Comparison of ENCODE assay signal across 9 cellular contexts in genomic region chr20:5845686-5846651, GRCh38.
DNase-seq lines count a peak whose midpoint lies in the region; ATAC-seq and TF ChIP-seq lines count a peak whose summit lies in the region.
"Had no signal": no experiment of that assay in that cellular context is flagged by ENCODE, and none has a peak within 500 bp of the region (broad histone marks: within the 10 kb centered on the region; RNA-seq: fewer than 3 reads in every experiment).

No MANE protein-coding gene starts in this region.

- H3K4me3 ChIP-seq in OCI-LY3 (ENCODE audit: low read length) (0 out of 2 replicates have a peak overlapping the region, but pooled peaks have one; percentile 10), fibroblast of lung (replicated peaks in 1 of 4; ENCODE audit: control extremely low read depth in 1 of 4, insufficient read depth in 1 of 4, low read depth in 3 of 4, low read length in 4 of 4) (peak overlapping the region in 1 of 4 experiments; percentile 12), subcutaneous abdominal adipose tissue (ENCODE audit: low read depth in 1 of 5, low read length in 5 of 5) (peak overlapping the region in 4 of 5 donors; percentile 7 to 33 (median 15)), right cardiac atrium (ENCODE audit: low read length) (no peak overlapping the region)

- intact Hi-C loops in activated CD4-positive, alpha-beta T cell treated with anti-CD3 and anti-CD28 coated beads, Interleukin-2, amount 10 ng/mL, durations not matched to agents 24 days and 14 days (cut with micrococcal nuclease), result loop anchor here (2.0 to 10.0 kb wide), 3 partner anchors 73 to 721 kb away; partner anchors contain the start of gene CDS2
- intact Hi-C loops in right cardiac atrium (cut with DNase I) (no loop called here), natural killer cell (cut with micrococcal nuclease) (no loop called here)

- H3K9me3 ChIP-seq in OCI-LY3 (ENCODE audit: insufficient read depth, low read length), result no peaks in the 10 kb centered on the region
- no peaks in the 10 kb centered on the region for H3K9me3 ChIP-seq in fibroblast of lung (ENCODE audit: control insufficient read depth, insufficient read depth, low read depth, low read length)
- no peaks in the 10 kb centered on the region for H3K9me3 ChIP-seq in subcutaneous abdominal adipose tissue (ENCODE audit: control insufficient read depth in 5 of 5, low read length in 5 of 5)
- no peaks in the 10 kb centered on the region for H3K9me3 ChIP-seq in right cardiac atrium (ENCODE audit: control insufficient read depth, low read length)

- DNase-seq in activated CD4-positive, alpha-beta T cell treated with anti-CD3 and anti-CD28 coated beads, Interleukin-2, amount 10 ng/mL, durations not matched to agents 24 days and 14 days, result peak; percentile 62
- DNase-seq in activated CD4-positive, alpha-beta T cell treated with anti-CD3 and anti-CD28 coated beads for 4 hours, result no peak
- DNase-seq in fibroblast of lung (ENCODE audit: low read depth in 2 of 2) (peak; percentile 34 to 73), right cardiac atrium (no peak), natural killer cell (no peak)

- peaks cover 6% of the 10 kb centered on the region for H3K36me3 ChIP-seq in OCI-LY3 (replicated peaks; ENCODE audit: low read depth, low read length)
- H3K36me3 ChIP-seq in fibroblast of lung (ENCODE audit: control insufficient read depth, insufficient read depth, low read length), result no peaks in the 10 kb centered on the region
- no peaks in the 10 kb centered on the region for H3K36me3 ChIP-seq in subcutaneous abdominal adipose tissue (ENCODE audit: control insufficient read depth in 5 of 5, insufficient read depth in 5 of 5, low read length in 5 of 5)

- H3K4me1 ChIP-seq in OCI-LY3 (ENCODE audit: low read length), result peaks cover 69% of the 10 kb centered on the region
- peaks cover 5% of the 10 kb centered on the region for H3K4me1 ChIP-seq in fibroblast of lung (ENCODE audit: control insufficient read depth, extremely low read depth, insufficient read depth, low read length)
- H3K4me1 ChIP-seq in subcutaneous abdominal adipose tissue (ENCODE audit: control insufficient read depth in 5 of 5, insufficient read depth in 5 of 5, low read length in 5 of 5), result peaks cover 0 to 13% (median 3%) of the 10 kb centered on the region in 5 donors
- peaks cover 1% of the 10 kb centered on the region for H3K4me1 ChIP-seq in right cardiac atrium (ENCODE audit: control insufficient read depth, insufficient read depth, low read length)

- H3K27me3 ChIP-seq in OCI-LY3 (ENCODE audit: low read depth, low read length) (peaks cover 27% of the 10 kb centered on the region), fibroblast of lung (ENCODE audit: control insufficient read depth, insufficient read depth, low read length) (no peaks in the 10 kb centered on the region), subcutaneous abdominal adipose tissue (ENCODE audit: control insufficient read depth in 5 of 5, insufficient read depth in 4 of 5, low read length in 5 of 5) (no peaks in the 10 kb centered on the region), right cardiac atrium (ENCODE audit: control insufficient read depth, insufficient read depth) (no peaks in the 10 kb centered on the region)

- ATAC-seq in GM18520 (IDR thresholded peaks at IDR 0.05; ENCODE audit: unreplicated experiment) (no peak), right cardiac atrium (no peak), natural killer cell (no peak)

- peaks cover 14% of the 10 kb centered on the region; the same call in 1 of the 2 replicates for H4K20me1 ChIP-seq in OCI-LY3 (ENCODE audit: insufficient read depth, low read length)
- no peaks in the 10 kb centered on the region for H4K20me1 ChIP-seq in fibroblast of lung (ENCODE audit: control insufficient read depth, extremely low read depth, insufficient read depth, low read length)

- H3K27ac ChIP-seq in OCI-LY3 (ENCODE audit: low read length), result no peak overlapping the region
- H3K27ac ChIP-seq in fibroblast of lung (ENCODE audit: insufficient read depth, low read length), result no peak overlapping the region
- H3K27ac ChIP-seq in subcutaneous abdominal adipose tissue (ENCODE audit: low read depth, low read length), result no peak overlapping the region
- no peak overlapping the region for H3K27ac ChIP-seq in right cardiac atrium (ENCODE audit: low read length)

- WGBS in right cardiac atrium, result 44% methylated on average over 12 of the region's 12 CpGs

- H3K36me3 Mint-ChIP-seq in activated CD4-positive, alpha-beta T cell treated with anti-CD3 and anti-CD28 coated beads, Interleukin-2, amount 10 ng/mL, durations not matched to agents 24 days and 14 days (ENCODE audit: low read depth), result no peaks in the 10 kb centered on the region
- H3K36me3 Mint-ChIP-seq in natural killer cell, result no peaks in the 10 kb centered on the region

- TF ChIP-seq CTCF in OCI-LY3 (IDR thresholded peaks at IDR 0.05; ENCODE audit: low read depth, low read length) (no peak), fibroblast of lung (conservative IDR thresholded peaks at IDR 0.05 in 1 of 2, IDR thresholded peaks at IDR 0.05 in 1 of 2; ENCODE audit: low read depth in 1 of 2, low read length in 2 of 2) (no peak), natural killer cell (IDR thresholded peaks at IDR 0.05) (no peak)

- no peaks in the 10 kb centered on the region for H3K9me3 Mint-ChIP-seq in activated CD4-positive, alpha-beta T cell treated with anti-CD3 and anti-CD28 coated beads, Interleukin-2, amount 10 ng/mL, durations not matched to agents 24 days and 14 days
- no peaks in the 10 kb centered on the region for H3K9me3 Mint-ChIP-seq in natural killer cell

- H2AFZ ChIP-seq in OCI-LY3 (ENCODE audit: low read depth, low read length) (no peak overlapping the region), fibroblast of lung (ENCODE audit: low read length) (no peak overlapping the region)

- peak overlapping the region; percentile 85 for H3K27ac Mint-ChIP-seq in activated CD4-positive, alpha-beta T cell treated with anti-CD3 and anti-CD28 coated beads, Interleukin-2, amount 10 ng/mL, durations not matched to agents 24 days and 14 days
- no peak overlapping the region for H3K27ac Mint-ChIP-seq in natural killer cell
- H3K27ac Mint-ChIP-seq: B cell had no signal

- H3K27me3 Mint-ChIP-seq in activated CD4-positive, alpha-beta T cell treated with anti-CD3 and anti-CD28 coated beads, Interleukin-2, amount 10 ng/mL, durations not matched to agents 24 days and 14 days, result peaks cover 2% of the 10 kb centered on the region
- H3K27me3 Mint-ChIP-seq in natural killer cell (ENCODE audit: low read depth in 2 of 2), result no peaks in the 10 kb centered on the region
- H3K27me3 Mint-ChIP-seq: B cell had no signal

- H3K79me2 ChIP-seq in OCI-LY3 (ENCODE audit: low read length), result no peaks in the 10 kb centered on the region
- no peaks in the 10 kb centered on the region for H3K79me2 ChIP-seq in fibroblast of lung (ENCODE audit: control insufficient read depth, insufficient read depth, low read length)

- H3K4me2 ChIP-seq in OCI-LY3 (ENCODE audit: low read length) (peak overlapping the region; percentile 38), fibroblast of lung (ENCODE audit: extremely low read depth, insufficient read depth, low read length) (peak overlapping the region; percentile 20)

- H3K4me3 Mint-ChIP-seq in activated CD4-positive, alpha-beta T cell treated with anti-CD3 and anti-CD28 coated beads, Interleukin-2, amount 10 ng/mL, durations not matched to agents 24 days and 14 days, result no peak overlapping the region
- no peak overlapping the region for H3K4me3 Mint-ChIP-seq in natural killer cell
- H3K4me3 Mint-ChIP-seq: B cell had no signal

- peaks cover 39% of the 10 kb centered on the region for H3K4me1 Mint-ChIP-seq in activated CD4-positive, alpha-beta T cell treated with anti-CD3 and anti-CD28 coated beads, Interleukin-2, amount 10 ng/mL, durations not matched to agents 24 days and 14 days
- H3K4me1 Mint-ChIP-seq in natural killer cell, result peaks cover 32 to 36% of the 10 kb centered on the region in 2 donors

- no peak overlapping the region for H3K9ac ChIP-seq in OCI-LY3 (ENCODE audit: low read length)
- no peak overlapping the region for H3K9ac ChIP-seq in fibroblast of lung (ENCODE audit: insufficient read depth, low read length)
- H3K9ac ChIP-seq in subcutaneous abdominal adipose tissue (ENCODE audit: low read length in 5 of 5), result peak overlapping the region in 1 of 5 donors; percentile 16

Comparison
In these comparisons a context has a peak if more than half of its experiments do, and no peak if none do; other contexts are left out.
1. DNase-seq: peak in activated CD4-positive, alpha-beta T cell treated with anti-CD3 and anti-CD28 coated beads, Interleukin-2, amount 10 ng/mL, durations not matched to agents 24 days and 14 days (single experiment) and fibroblast of lung (2 of 2); none in activated CD4-positive, alpha-beta T cell treated with anti-CD3 and anti-CD28 coated beads for 4 hours (0 of 2), right cardiac atrium (0 of 3) and natural killer cell (single experiment).